11 cellular contexts compared by ENCODE assay signal in genomic region chr14:31880935-31881334, GRCh38.
A peak's percentile ranks its signal among the peaks of the same experiment; 100 is the strongest.
DNase-seq lines count a peak whose midpoint lies in the region; ATAC-seq and TF ChIP-seq lines count a peak whose summit lies in the region.
"Had no signal": no experiment of that assay in that cellular context is flagged by ENCODE, and none has a peak within 500 bp of the region (broad histone marks: within the 10 kb centered on the region; RNA-seq: fewer than 3 reads in every experiment).

No MANE protein-coding gene starts in this region.

- H3K27ac Mint-ChIP-seq in chondrocyte (ENCODE audit: unreplicated experiment) = peak overlapping the region; percentile 83
- H3K27ac Mint-ChIP-seq: activated CD4-positive, alpha-beta memory T cell treated with anti-CD3 and anti-CD28 coated beads for 36 hours had no signal

- peak overlapping the region; percentile 47 for H3K4me2 ChIP-seq in IMR-90 (ENCODE audit: low read depth, low read length)

- intact Hi-C loops in IMR-90 (cut with micrococcal nuclease) = no loop called here

- H3K36me3 ChIP-seq in BJ (ENCODE audit: control insufficient read depth, insufficient read depth, low read length) (no peaks in the 10 kb centered on the region), IMR-90 (ENCODE audit: control insufficient read depth, insufficient read depth, low read length) (no peaks in the 10 kb centered on the region), mesodermal cell (ENCODE audit: control insufficient read depth, insufficient read depth, low read length) (no peaks in the 10 kb centered on the region)
- H3K36me3 ChIP-seq: adrenal gland had no signal

- H3K56ac ChIP-seq in IMR-90 (ENCODE audit: extremely low read depth, insufficient read depth, low read length) = peak overlapping the region; percentile 36; the same call in 1 of the 2 replicates

- WGBS in IMR-90 (ENCODE audit: extremely low coverage in 2 of 2, insufficient read length in 1 of 2), 2 experiments = 0% methylated on average over 1 of the region's 4 CpGs; no CpG with 5 or more reads in 1 of the 2 experiments
- WGBS in mesodermal cell (ENCODE audit: insufficient coverage in 2 of 2), 2 experiments = 79 to 91% methylated on average over 4 of the region's 4 CpGs

- H3K4ac ChIP-seq in IMR-90 (ENCODE audit: low read depth, low read length) = peak overlapping the region; percentile 91

- H2AK9ac ChIP-seq in IMR-90 (replicated peaks; ENCODE audit: low read depth, low read length, poor library complexity) = no peak overlapping the region

- dilution Hi-C loops in IMR-90 (cut with HindIII; ENCODE audit: low sequenced_read_pairs, unreplicated experiment) = no loop called here

- peak overlapping the region; percentile 36 for H2AFZ ChIP-seq in IMR-90 (replicated peaks; ENCODE audit: low read length, poor library complexity)

- CTCF ChIA-PET in BJ (lab: Yijun Ruan, JAX) = interaction anchor here (0.6 kb wide), 1 partner anchor 588 kb away, joined by 3 read pairs; no protein-coding TSS in a partner anchor
- CTCF ChIA-PET in IMR-90 (lab: Yijun Ruan, JAX) = no interaction called here

- no peaks in the 10 kb centered on the region for H3K27me3 Mint-ChIP-seq in chondrocyte (ENCODE audit: low read depth)
- H3K27me3 Mint-ChIP-seq: activated CD4-positive, alpha-beta memory T cell treated with anti-CD3 and anti-CD28 coated beads for 36 hours had no signal

- H2AK5ac ChIP-seq in IMR-90 (ENCODE audit: low read depth, low read length) = peak overlapping the region; percentile 62; the same call in 1 of the 2 replicates

- H4K91ac ChIP-seq in IMR-90 (ENCODE audit: insufficient read depth, low read depth, low read length) = peak overlapping the region; percentile 85

- no peaks in the 10 kb centered on the region for H3K79me1 ChIP-seq in IMR-90 (ENCODE audit: low read depth in 1 of 2, low read length in 2 of 2)

- peak overlapping the region; percentile 19; the same call in 1 of the 2 replicates for H4K5ac ChIP-seq in IMR-90 (ENCODE audit: low read depth, low read length)

- TF ChIP-seq CTCF in BJ (IDR thresholded peaks at IDR 0.05; ENCODE audit: insufficient read depth, low read depth, low read length) (no peak), IMR-90 (conservative IDR thresholded peaks at IDR 0.05; ENCODE audit: low read depth, low read length) (no peak), chondrocyte (IDR thresholded peaks at IDR 0.05) (no peak), GM13976 (IDR thresholded peaks at IDR 0.05; ENCODE audit: borderline replicate concordance, control extremely low read depth, extremely low read depth, insufficient read depth, missing control alignments) (no peak)

- in situ Hi-C loops in IMR-90 (cut with MboI; ENCODE audit: low sequenced_read_pairs) = no loop called here
- in situ Hi-C loops in GM13976 (cut with MboI; ENCODE audit: low sequenced_read_pairs, unreplicated experiment) = no loop called here

- H2BK15ac ChIP-seq in IMR-90 (ENCODE audit: low read depth, low read length) = peak overlapping the region; percentile 79; the same call in 1 of the 3 replicates

- H3K14ac ChIP-seq in IMR-90 (replicated peaks; ENCODE audit: low read depth, low read length) = peak overlapping the region; percentile 30

- no TSS peak for BruUV-seq in IMR-90 (replicated peaks; lab: Mats Ljungman, UMichigan)

- H3K36me3 Mint-ChIP-seq in chondrocyte (ENCODE audit: low read depth) = no peaks in the 10 kb centered on the region
- H3K36me3 Mint-ChIP-seq: activated CD4-positive, alpha-beta memory T cell treated with anti-CD3 and anti-CD28 coated beads for 36 hours had no signal

- peaks cover 16% of the 10 kb centered on the region for H3K9me1 ChIP-seq in IMR-90 (ENCODE audit: insufficient read depth, low read length)

- peaks cover 37% of the 10 kb centered on the region for H3K4me1 Mint-ChIP-seq in chondrocyte (ENCODE audit: low read depth)

- no peak overlapping the region for H3K4me3 ChIP-seq in BJ (ENCODE audit: low read depth, low read length)
- no peak overlapping the region for H3K4me3 ChIP-seq in IMR-90 (ENCODE audit: insufficient read depth, low read depth, low read length)
- no peak overlapping the region for H3K4me3 ChIP-seq in mesodermal cell (ENCODE audit: extremely low read depth, insufficient read depth, low read length, poor library complexity, severe bottlenecking)
- H3K4me3 ChIP-seq: adrenal gland had no signal

- H3K9ac ChIP-seq in IMR-90 (ENCODE audit: low read depth, low read length) = no peak overlapping the region

- H2BK20ac ChIP-seq in IMR-90 (ENCODE audit: low read depth, low read length) = peak overlapping the region; percentile 83

- H3K23ac ChIP-seq in IMR-90 (ENCODE audit: low read depth, low read length) = peak overlapping the region; percentile 42

- H3K18ac ChIP-seq in IMR-90 (ENCODE audit: low read depth, low read length) = peak overlapping the region; percentile 42; the same call in 1 of the 2 replicates

- DNase-seq in BJ (ENCODE audit: low read depth) (peak; percentile 60), IMR-90 (peak; percentile 90), chondrocyte (ENCODE audit: low spot score) (no peak), GM13976 (ENCODE audit: low spot score) (no peak), CD1c-positive myeloid dendritic cell (ENCODE audit: extremely low spot score) (no peak)
- DNase-seq: activated CD4-positive, alpha-beta memory T cell treated with anti-CD3 and anti-CD28 coated beads for 36 hours; glutamatergic neuron had no signal

- no peaks in the 10 kb centered on the region; the same call in 1 of the 2 replicates for H4K20me1 ChIP-seq in IMR-90 (ENCODE audit: insufficient read depth, low read length)

- no peak for TF ChIP-seq RAD21 in IMR-90 (IDR thresholded peaks at IDR 0.05; ENCODE audit: low read length)

- no peaks in the 10 kb centered on the region for H3K9me3 ChIP-seq in IMR-90 (ENCODE audit: control insufficient read depth, insufficient read depth, low read length)
- H3K9me3 ChIP-seq in mesodermal cell (ENCODE audit: control insufficient read depth, low read length) = no peaks in the 10 kb centered on the region
- H3K9me3 ChIP-seq: adrenal gland had no signal

- peak overlapping the region; percentile 89 for H2BK120ac ChIP-seq in IMR-90 (ENCODE audit: low read depth, low read length)

- H3K4me3 Mint-ChIP-seq in chondrocyte (ENCODE audit: unreplicated experiment) = no peak overlapping the region
- H3K4me3 Mint-ChIP-seq: activated CD4-positive, alpha-beta memory T cell treated with anti-CD3 and anti-CD28 coated beads for 36 hours had no signal

- H4K8ac ChIP-seq in IMR-90 (ENCODE audit: low read depth in 2 of 2, low read length in 2 of 2) = peak overlapping the region; percentile 1 to 38; a peak in 3 of 4 replicates

- peak overlapping the region; percentile 65 for H2BK5ac ChIP-seq in IMR-90 (ENCODE audit: low read depth, low read length, poor library complexity, severe bottlenecking)

- ATAC-seq in IMR-90 (ENCODE audit: low read depth) (peak; percentile 96), HG03095 (IDR thresholded peaks at IDR 0.05; ENCODE audit: unreplicated experiment) (no peak), GM19324 (IDR thresholded peaks at IDR 0.05; ENCODE audit: low FRiP score, unreplicated experiment) (no peak)

- H3K4me1 ChIP-seq in IMR-90 (ENCODE audit: control insufficient read depth, insufficient read depth, low read length) (peaks cover 18% of the 10 kb centered on the region), mesodermal cell (ENCODE audit: control insufficient read depth, insufficient read depth, low read length, poor library complexity, severe bottlenecking) (peaks cover 42% of the 10 kb centered on the region)

- H3K27ac ChIP-seq in IMR-90 (ENCODE audit: insufficient read depth, low read length) = no peak overlapping the region
- H3K27ac ChIP-seq in mesodermal cell (ENCODE audit: low read depth, low read length, severe bottlenecking) = peak overlapping the region; percentile 94
- H3K27ac ChIP-seq: adrenal gland had no signal

- H3K9me3 Mint-ChIP-seq in chondrocyte (ENCODE audit: low read depth) = no peaks in the 10 kb centered on the region
- H3K9me3 Mint-ChIP-seq: activated CD4-positive, alpha-beta memory T cell treated with anti-CD3 and anti-CD28 coated beads for 36 hours had no signal

- H3K27me3 ChIP-seq in BJ (ENCODE audit: control insufficient read depth, insufficient read depth, low read length) = no peaks in the 10 kb centered on the region
- no peaks in the 10 kb centered on the region for H3K27me3 ChIP-seq in IMR-90 (ENCODE audit: control insufficient read depth, insufficient read depth, low read length)
- H3K27me3 ChIP-seq: adrenal gland had no signal

- TF ChIP-seq POLR2A in IMR-90 (IDR thresholded peaks at IDR 0.05; ENCODE audit: low read depth, low read length) = no peak

- POLR2A ChIA-PET in BJ (lab: Charles Lee) (interaction anchor here (0.7 kb wide), 1 partner anchor 890 kb away, joined by 3 read pairs; no protein-coding TSS in a partner anchor), IMR-90 (lab: Charles Lee; ENCODE audit: unreplicated experiment) (no interaction called here)

TF ChIP-seq in IMR-90, 13 proteins besides CTCF, POLR2A, EP300 and RAD21 (continues in another document):
- peak; percentile 63 for TF ChIP-seq CEBPB (IDR thresholded peaks at IDR 0.05; ENCODE audit: low read depth, low read length)
- peak; percentile 38; the same call in 1 of the 2 replicates for TF ChIP-seq MXI1 (IDR thresholded peaks at IDR 0.05; ENCODE audit: borderline replicate concordance, low read depth, low read length)
- TF ChIP-seq CHD1 (IDR thresholded peaks at IDR 0.05; ENCODE audit: low read depth, low read length) = no peak
- TF ChIP-seq, protein P1, sequence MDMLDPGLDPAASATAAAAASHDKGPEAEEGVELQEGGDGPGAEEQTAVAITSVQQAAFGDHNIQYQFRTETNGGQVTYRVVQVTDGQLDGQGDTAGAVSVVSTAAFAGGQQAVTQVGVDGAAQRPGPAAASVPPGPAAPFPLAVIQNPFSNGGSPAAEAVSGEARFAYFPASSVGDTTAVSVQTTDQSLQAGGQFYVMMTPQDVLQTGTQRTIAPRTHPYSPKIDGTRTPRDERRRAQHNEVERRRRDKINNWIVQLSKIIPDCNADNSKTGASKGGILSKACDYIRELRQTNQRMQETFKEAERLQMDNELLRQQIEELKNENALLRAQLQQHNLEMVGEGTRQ (IDR thresholded peaks at IDR 0.05; ENCODE audit: low read depth, low read length) = no peak
- peak; percentile 78 for TF ChIP-seq MAFK (IDR thresholded peaks at IDR 0.05; ENCODE audit: low read depth, low read length)
- TF ChIP-seq BHLHE40 (IDR thresholded peaks at IDR 0.05; ENCODE audit: low read depth, low read length) = no peak; the same call in 1 of the 2 replicates
- TF ChIP-seq, protein P2, sequence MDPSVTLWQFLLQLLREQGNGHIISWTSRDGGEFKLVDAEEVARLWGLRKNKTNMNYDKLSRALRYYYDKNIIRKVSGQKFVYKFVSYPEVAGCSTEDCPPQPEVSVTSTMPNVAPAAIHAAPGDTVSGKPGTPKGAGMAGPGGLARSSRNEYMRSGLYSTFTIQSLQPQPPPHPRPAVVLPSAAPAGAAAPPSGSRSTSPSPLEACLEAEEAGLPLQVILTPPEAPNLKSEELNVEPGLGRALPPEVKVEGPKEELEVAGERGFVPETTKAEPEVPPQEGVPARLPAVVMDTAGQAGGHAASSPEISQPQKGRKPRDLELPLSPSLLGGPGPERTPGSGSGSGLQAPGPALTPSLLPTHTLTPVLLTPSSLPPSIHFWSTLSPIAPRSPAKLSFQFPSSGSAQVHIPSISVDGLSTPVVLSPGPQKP (IDR thresholded peaks at IDR 0.05; ENCODE audit: borderline replicate concordance, low read depth, low read length) = no peak
- no peak for TF ChIP-seq RCOR1 (IDR thresholded peaks at IDR 0.05; ENCODE audit: insufficient replicate concordance, low read length)

Comparison
In these comparisons a context has a peak if more than half of its experiments do, and no peak if none do; other contexts are left out.
1. DNase-seq: peak in BJ (single experiment) and IMR-90 (single experiment); none in chondrocyte (single experiment), GM13976 (single experiment) and CD1c-positive myeloid dendritic cell (single experiment).